8 cellular contexts compared by ENCODE assay signal in genomic region chr4:102438873-102439614, GRCh38.
A peak's percentile ranks its signal among the peaks of the same experiment; 100 is the strongest.
DNase-seq lines count a peak whose midpoint lies in the region; ATAC-seq and TF ChIP-seq lines count a peak whose summit lies in the region.

No MANE protein-coding gene starts in this region.

- H3K9me3 ChIP-seq in psoas muscle (no peaks in the 10 kb centered on the region), MM.1S (replicated peaks; ENCODE audit: insufficient read depth, low read length) (no peaks in the 10 kb centered on the region)

- peak overlapping the region; percentile 24 for H3K4me3 ChIP-seq in psoas muscle
- no peak overlapping the region for H3K4me3 ChIP-seq in MM.1S (ENCODE audit: low read length)

- TF ChIP-seq CTCF in RWPE1 (conservative IDR thresholded peaks at IDR 0.05; ENCODE audit: low read depth), result no peak
- no peak for TF ChIP-seq CTCF in psoas muscle (IDR thresholded peaks at IDR 0.05)
- no peak for TF ChIP-seq CTCF in MM.1S (IDR thresholded peaks at IDR 0.05; ENCODE audit: low read length)

- H3K4me1 ChIP-seq in psoas muscle (peaks cover 18% of the 10 kb centered on the region), MM.1S (ENCODE audit: low read length) (no peaks in the 10 kb centered on the region)

- H3K9ac ChIP-seq in MM.1S (ENCODE audit: low read length), result no peak overlapping the region

- ATAC-seq in psoas muscle (peak; percentile 75 to 88 (median 83)), HG03432 (IDR thresholded peaks at IDR 0.05; ENCODE audit: unreplicated experiment) (no peak), GM18520 (IDR thresholded peaks at IDR 0.05; ENCODE audit: unreplicated experiment) (no peak)

- no peaks in the 10 kb centered on the region for H3K9me2 ChIP-seq in MM.1S (replicated peaks; ENCODE audit: insufficient read depth, low read length)

- H3K27ac ChIP-seq in RWPE1 (no peak overlapping the region), psoas muscle (peak overlapping the region; percentile 75), MM.1S (ENCODE audit: low read length) (no peak overlapping the region)

- CTCF ChIA-PET in RWPE1 (lab: Yijun Ruan, JAX), result no interaction called here

- 13 to 19% (median 15%) methylated on average over 4 of the region's 4 CpGs for WGBS in psoas muscle, 3 donors

- H3F3A ChIP-seq in MM.1S (ENCODE audit: insufficient read depth, low read length), result no peaks in the 10 kb centered on the region

- H3K36me3 ChIP-seq in psoas muscle (ENCODE audit: insufficient read depth in 1 of 2, low read depth in 1 of 2) (no peaks in the 10 kb centered on the region), MM.1S (replicated peaks; ENCODE audit: insufficient read depth, low read length) (no peaks in the 10 kb centered on the region)

- H2AFZ ChIP-seq in MM.1S (ENCODE audit: low read length), result no peak overlapping the region

- in situ Hi-C loops in G401 (cut with HindIII; ENCODE audit: low sequenced_read_pairs) (no loop called here), ACHN (cut with HindIII; ENCODE audit: low pct_ligation_motif_present, low pct_unique_long_range_greater_than_20kb, low sequenced_read_pairs) (no loop called here)

- H3K4me2 ChIP-seq in MM.1S (ENCODE audit: low read depth, low read length), result no peak overlapping the region

- POLR2A ChIA-PET in RWPE1 (lab: Yijun Ruan, JAX; ENCODE audit: low non-redundant PET), result no interaction called here

- H4K20me1 ChIP-seq in MM.1S (ENCODE audit: insufficient read depth, low read length), result no peaks in the 10 kb centered on the region

- H3K27me3 ChIP-seq in psoas muscle (ENCODE audit: insufficient read depth in 3 of 3, low read length in 2 of 3), result no peaks in the 10 kb centered on the region
- H3K27me3 ChIP-seq in MM.1S (replicated peaks; ENCODE audit: insufficient read depth, low read length), result no peaks in the 10 kb centered on the region

- no peaks in the 10 kb centered on the region for H3K79me2 ChIP-seq in MM.1S (ENCODE audit: low read length)

- intact Hi-C loops in psoas muscle (cut with DNase I), result no loop called here

- peak; percentile 10 for DNase-seq in G401 (ENCODE audit: low spot score)
- DNase-seq in RWPE1 (ENCODE audit: low spot score), result peak; percentile 75
- DNase-seq in foreskin melanocyte, result peak; percentile 54
- no peak for DNase-seq in psoas muscle
- no peak for DNase-seq in ACHN
- DNase-seq in MM.1S, result no peak

Comparison
In these comparisons a context has a peak if more than half of its experiments do, and no peak if none do; other contexts are left out.
1. DNase-seq: peak in G401 (single experiment), RWPE1 (single experiment) and foreskin melanocyte (single experiment); none in psoas muscle (0 of 2), ACHN (single experiment) and MM.1S (single experiment).
2. ATAC-seq: peak in psoas muscle (4 of 4); none in HG03432 (single experiment) and GM18520 (single experiment).